ENCODE assay signal across 9 cellular contexts in genomic region chr7:150668472-150668911, GRCh38. TPM values are rescaled to one million over a fixed set of nuclear protein-coding genes. Genes with fewer than 3 reads are reported as not detected.
DNase-seq lines count a peak whose midpoint lies in the region; ATAC-seq, FAIRE-seq and TF ChIP-seq lines count a peak whose summit lies in the region.
"Had no signal": no experiment of that assay in that cellular context is flagged by ENCODE, and none has a peak within 500 bp of the region (broad histone marks: within the 10 kb centered on the region; RNA-seq: fewer than 3 reads in every experiment).

No MANE protein-coding gene starts in this region.

- H3K9me3 Mint-ChIP-seq in CD14-positive monocyte = peaks cover 3 to 10% (median 9%) of the 10 kb centered on the region in 7 donors

- peak; percentile 38 for DNase-seq in GM18507 (ENCODE audit: extremely low spot score, insufficient read length, low read depth)
- peak; percentile 69 to 70 for DNase-seq in activated CD4-positive, alpha-beta T cell treated with anti-CD3 and anti-CD28 coated beads for 4 hours
- peak; percentile 48 for DNase-seq in stimulated activated CD4-positive, alpha-beta T cell treated with anti-CD3 and anti-CD28 coated beads, Interleukin-12 subunit alpha, Interleukin-12 subunit beta, amount 100 ng/mL, for 4 hours
- DNase-seq in SK-N-DZ (ENCODE audit: low spot score) = no peak
- DNase-seq in inferior parietal cortex (ENCODE audit: extremely low spot score) = no peak
- DNase-seq in HPDE6-E6E7 (ENCODE audit: extremely low spot score) = no peak
- no peak for DNase-seq in CD14-positive monocyte (ENCODE audit: low spot score)
- DNase-seq: activated B cell treated with CpG ODN at 0.5 μM for 24 hours had no signal

- H3K27me3 Mint-ChIP-seq in CD14-positive monocyte (ENCODE audit: low read depth in 3 of 3) = peaks cover 0 to 3% (median 0%) of the 10 kb centered on the region in 3 donors

- peaks cover 0 to 3% of the 10 kb centered on the region in 2 donors for H3K36me3 Mint-ChIP-seq in CD14-positive monocyte

- ATAC-seq in HG02798 (IDR thresholded peaks at IDR 0.05; ENCODE audit: poor library complexity, unreplicated experiment) = peak; percentile 82

- intact Hi-C loops in CD14-positive monocyte (cut with micrococcal nuclease) = no loop called here

- H3K4me1 Mint-ChIP-seq in CD14-positive monocyte = peaks cover 33% of the 10 kb centered on the region

- H3K4me3 Mint-ChIP-seq in CD14-positive monocyte = no peak overlapping the region
- H3K4me3 Mint-ChIP-seq: activated B cell treated with CpG ODN at 0.5 μM for 24 hours had no signal

- peak overlapping the region in 1 of 7 donors; percentile 26 for H3K27ac Mint-ChIP-seq in CD14-positive monocyte
- H3K27ac Mint-ChIP-seq: activated B cell treated with CpG ODN at 0.5 μM for 24 hours had no signal

- peak; percentile 99 for FAIRE-seq in GM18507 (lab: Jason Lieb, UNC)

- no peak for TF ChIP-seq CTCF in CD14-positive monocyte (IDR thresholded peaks at IDR 0.05)

RNA-seq across cellular contexts. Expression of gene GIMAP2, which starts 17.0 kb away (rescaled TPM):
- polyA plus RNA-seq in SK-N-DZ (2014; cell fraction: cytosol; rRNA removed) = not detected in 2 replicates
- polyA plus RNA-seq in SK-N-DZ (2014; cell fraction: nucleus; rRNA removed) = not detected in 2 replicates
- 10 to 100 TPM; 45.6 to 47.0 TPM for polyA plus RNA-seq in CD14-positive monocyte

RNA-seq across cellular contexts. Expression of gene GIMAP6, which starts 36.3 kb away (rescaled TPM):
- not detected in 2 replicates for polyA plus RNA-seq in SK-N-DZ (2014; cell fraction: cytosol; rRNA removed)
- polyA plus RNA-seq in SK-N-DZ (2014; cell fraction: nucleus; rRNA removed) = not detected in 2 replicates
- polyA plus RNA-seq in CD14-positive monocyte = 10 to 100 TPM; 57.0 to 70.2 TPM

RNA-seq across cellular contexts. Expression of gene GIMAP1, which starts 47.9 kb away (rescaled TPM):
- polyA plus RNA-seq in SK-N-DZ (2014; cell fraction: cytosol; rRNA removed) = not detected in 2 replicates
- not detected in 2 replicates for polyA plus RNA-seq in SK-N-DZ (2014; cell fraction: nucleus; rRNA removed)
- 10 to 100 TPM; 11.4 to 19.6 TPM for polyA plus RNA-seq in CD14-positive monocyte

Comparison
In these comparisons a context has a peak if more than half of its experiments do, and no peak if none do; other contexts are left out.
1. DNase-seq: peak in GM18507 (single experiment), activated CD4-positive, alpha-beta T cell treated with anti-CD3 and anti-CD28 coated beads for 4 hours (2 of 2) and stimulated activated CD4-positive, alpha-beta T cell treated with anti-CD3 and anti-CD28 coated beads, Interleukin-12 subunit alpha, Interleukin-12 subunit beta, amount 100 ng/mL, for 4 hours (single experiment); none in SK-N-DZ (single experiment), inferior parietal cortex (single experiment), HPDE6-E6E7 (single experiment) and CD14-positive monocyte (single experiment).